ENCODE assay signal across 22 cellular contexts in genomic region chr1:97136971-97137370, GRCh38.
"Had no signal": no experiment of that assay in that cellular context is flagged by ENCODE, and none has a peak within 500 bp of the region (broad histone marks: within the 10 kb centered on the region; RNA-seq: fewer than 3 reads in every experiment).

No MANE protein-coding gene starts in this region.

- H3K9me3 ChIP-seq: colonic mucosa, psoas muscle, right lobe of liver, thoracic aorta, transverse colon had no signal

- H3K27me3 ChIP-seq: colonic mucosa, right lobe of liver, transverse colon had no signal

- H3K4me1 Mint-ChIP-seq: stimulated activated effector memory CD8-positive, alpha-beta T cell treated with anti-CD3 and anti-CD28 coated beads, Interleukin-12 subunit alpha, Interleukin-12 subunit beta, amount 100 ng/mL, for 72 hours had no signal

- H3K27ac ChIP-seq: colonic mucosa, parathyroid adenoma, psoas muscle, right lobe of liver, thoracic aorta, transverse colon had no signal

- H3K4me1 ChIP-seq: colonic mucosa, parathyroid adenoma, right lobe of liver had no signal

- H3K36me3 Mint-ChIP-seq: stimulated activated effector memory CD8-positive, alpha-beta T cell treated with anti-CD3 and anti-CD28 coated beads, Interleukin-12 subunit alpha, Interleukin-12 subunit beta, amount 100 ng/mL, for 72 hours had no signal

- H3K27me3 Mint-ChIP-seq: naive thymus-derived CD4-positive, alpha-beta T cell had no signal

- H3K27ac Mint-ChIP-seq: immature natural killer cell; naive thymus-derived CD4-positive, alpha-beta T cell; nephron progenitor cell; stimulated activated effector memory CD8-positive, alpha-beta T cell treated with anti-CD3 and anti-CD28 coated beads, Interleukin-12 subunit alpha, Interleukin-12 subunit beta, amount 100 ng/mL, for 72 hours had no signal

- H3K4me3 ChIP-seq: colonic mucosa, lung, psoas muscle, right lobe of liver, thoracic aorta, transverse colon had no signal

- DNase-seq: colonic mucosa; dermis blood vessel endothelial cell; effector CD8-positive, alpha-beta T cell; foreskin melanocyte; immature natural killer cell; kidney; left colon; left ventricle myocardium superior; mesendoderm; naive thymus-derived CD4-positive, alpha-beta T cell; nephron progenitor cell; psoas muscle; retina; right lobe of liver; stimulated activated CD4-positive, alpha-beta T cell treated with anti-CD3 and anti-CD28 coated beads, Interleukin-4, amount 100 ng/mL, for 1 hour; stimulated activated CD8-positive, alpha-beta memory T cell treated with anti-CD3 and anti-CD28 coated beads, Interleukin-4, amount 100 ng/mL, for 48 hours; stimulated activated naive CD8-positive, alpha-beta T cell treated with anti-CD3 and anti-CD28 coated beads, Interleukin-15, Interleukin-2, amounts not matched to agents 100 U/mL and 50 U/mL, for 24 hours; transverse colon had no signal

- H3K36me3 ChIP-seq: colonic mucosa, right lobe of liver, thoracic aorta, transverse colon had no signal

- H3K9me3 Mint-ChIP-seq: immature natural killer cell; naive thymus-derived CD4-positive, alpha-beta T cell; nephron progenitor cell; stimulated activated effector memory CD8-positive, alpha-beta T cell treated with anti-CD3 and anti-CD28 coated beads, Interleukin-12 subunit alpha, Interleukin-12 subunit beta, amount 100 ng/mL, for 72 hours had no signal

- H3K4me3 Mint-ChIP-seq: immature natural killer cell; naive thymus-derived CD4-positive, alpha-beta T cell; nephron progenitor cell; stimulated activated effector memory CD8-positive, alpha-beta T cell treated with anti-CD3 and anti-CD28 coated beads, Interleukin-12 subunit alpha, Interleukin-12 subunit beta, amount 100 ng/mL, for 72 hours had no signal
